32 cellular contexts compared by ENCODE assay signal in genomic region chr17:58917228-58917627, GRCh38.
"Had no signal": no experiment of that assay in that cellular context is flagged by ENCODE, and none has a peak within 500 bp of the region (broad histone marks: within the 10 kb centered on the region; RNA-seq: fewer than 3 reads in every experiment).

No MANE protein-coding gene starts in this region.

- H3K9me3 Mint-ChIP-seq: activated naive CD4-positive, alpha-beta T cell treated with anti-CD3 and anti-CD28 coated beads, Interleukin-2, amount 50 U/mL, for 24 hours had no signal

- H3K4me3 ChIP-seq: adrenal gland, body of pancreas had no signal

- ATAC-seq: activated CD4-positive, alpha-beta T cell treated with anti-CD3 and anti-CD28 coated beads for 36 hours; activated CD8-positive, alpha-beta memory T cell treated with anti-CD3 and anti-CD28 coated beads, Interleukin-2, amount 10 ng/mL, durations not matched to agents 7 days and 5 days; activated CD8-positive, alpha-beta T cell treated with anti-CD3 and anti-CD28 coated beads, Interleukin-2, amount 10 ng/mL, durations not matched to agents 7 days and 5 days; activated naive CD8-positive, alpha-beta T cell treated with anti-CD3 and anti-CD28 coated beads, Interleukin-2, amount 50 U/mL, for 24 hours; body of pancreas; esophagus mucosa; T-helper 17 cell had no signal

- H3K27ac Mint-ChIP-seq: activated CD4-positive, alpha-beta memory T cell treated with anti-CD3 and anti-CD28 coated beads for 36 hours; activated CD4-positive, alpha-beta T cell treated with anti-CD3 and anti-CD28 coated beads for 36 hours; activated CD4-positive, alpha-beta T cell treated with anti-CD3 and anti-CD28 coated beads, Interleukin-2, amount 10 ng/mL, durations not matched to agents 24 days and 14 days; activated CD8-positive, alpha-beta memory T cell treated with anti-CD3 and anti-CD28 coated beads, Interleukin-2, amount 10 ng/mL, durations not matched to agents 7 days and 5 days; activated CD8-positive, alpha-beta T cell treated with anti-CD3 and anti-CD28 coated beads, Interleukin-2, amount 10 ng/mL, durations not matched to agents 7 days and 5 days; activated naive CD4-positive, alpha-beta T cell treated with anti-CD3 and anti-CD28 coated beads for 36 hours; activated naive CD4-positive, alpha-beta T cell treated with anti-CD3 and anti-CD28 coated beads, Interleukin-2, amount 50 U/mL, for 24 hours; activated naive CD8-positive, alpha-beta T cell treated with anti-CD3 and anti-CD28 coated beads for 36 hours; activated naive CD8-positive, alpha-beta T cell treated with anti-CD3 and anti-CD28 coated beads, Interleukin-2, amount 50 U/mL, for 24 hours; activated T-helper 1 cell treated with anti-CD3 and anti-CD28 coated beads, Interleukin-12 subunit alpha, Interleukin-12 subunit beta, Interleukin-2, Interleukin-4 antibody, amounts not matched to agents 30 ng/mL and 10 ng/mL and 1 ng/mL, durations not matched to agents 14 hours and 24 hours and 36 hours; activated T-helper 2 cell treated with anti-CD3 and anti-CD28 coated beads, Interferon-gamma antibody, Interleukin-2, Interleukin-4, amounts not matched to agents 10 μg/mL and 5 μg/mL and 100 μg/mL, durations not matched to agents 14 hours and 24 hours and 36 hours; endodermal cell; T-helper 17 cell; T-helper 2 cell treated with Interferon-gamma antibody and Interleukin-4, amounts not matched to agents 5 μg/mL and 100 μg/mL, for 36 hours had no signal

- H3K27me3 ChIP-seq: adrenal gland, body of pancreas had no signal

- H3K36me3 ChIP-seq: adrenal gland, WERI-Rb-1 had no signal

- H3K4me1 ChIP-seq: adrenal gland, body of pancreas had no signal

- DNase-seq: activated CD4-positive, alpha-beta memory T cell treated with anti-CD3 and anti-CD28 coated beads for 36 hours; activated CD4-positive, alpha-beta T cell treated with anti-CD3 and anti-CD28 coated beads for 36 hours; activated CD4-positive, alpha-beta T cell treated with anti-CD3 and anti-CD28 coated beads, Interleukin-2, amount 10 ng/mL, durations not matched to agents 24 days and 14 days; activated CD4-positive, CD25-positive, alpha-beta regulatory T cell; activated CD4-positive, CD25-positive, alpha-beta regulatory T cell treated with anti-CD3 and anti-CD28 coated beads, Interleukin-2, amount 50 U/mL, for 72 hours; activated CD8-positive, alpha-beta memory T cell treated with anti-CD3 and anti-CD28 coated beads, Interleukin-2, amount 10 ng/mL, durations not matched to agents 7 days and 5 days; activated CD8-positive, alpha-beta memory T cell treated with anti-CD3 and anti-CD28 coated beads, Interleukin-2, amount 50 U/mL, for 4 hours; activated CD8-positive, alpha-beta T cell treated with anti-CD3 and anti-CD28 coated beads, Interleukin-2, amount 10 ng/mL, durations not matched to agents 7 days and 5 days; activated effector memory CD4-positive, alpha-beta T cell treated with anti-CD3 and anti-CD28 coated beads, Interleukin-2, amount 50 U/mL, for 16 hours; activated naive CD4-positive, alpha-beta T cell treated with anti-CD3 and anti-CD28 coated beads for 36 hours; activated naive CD8-positive, alpha-beta T cell treated with anti-CD3 and anti-CD28 coated beads for 36 hours; activated naive CD8-positive, alpha-beta T cell treated with anti-CD3 and anti-CD28 coated beads, Interleukin-2, amount 50 U/mL, for 24 hours; activated T-cell treated with anti-CD3 and anti-CD28 coated beads, Interleukin-2, amount 50 U/mL, for 1 hour; activated T-cell treated with anti-CD3 and anti-CD28 coated beads, Interleukin-2, amount 50 U/mL, for 48 hours; adrenal gland; amygdala; aorta; body of pancreas; caudate nucleus; cortex of kidney; effector memory CD4-positive, alpha-beta T cell; endodermal cell; foreskin fibroblast; head of caudate nucleus; T-helper 17 cell; T1000; WERI-Rb-1 had no signal

- H3K36me3 Mint-ChIP-seq: activated CD4-positive, alpha-beta memory T cell treated with anti-CD3 and anti-CD28 coated beads for 36 hours; activated CD8-positive, alpha-beta memory T cell treated with anti-CD3 and anti-CD28 coated beads, Interleukin-2, amount 10 ng/mL, durations not matched to agents 7 days and 5 days; activated naive CD4-positive, alpha-beta T cell treated with anti-CD3 and anti-CD28 coated beads, Interleukin-2, amount 50 U/mL, for 24 hours had no signal

- H3K4me3 Mint-ChIP-seq: activated CD4-positive, alpha-beta memory T cell treated with anti-CD3 and anti-CD28 coated beads for 36 hours; activated CD4-positive, alpha-beta T cell treated with anti-CD3 and anti-CD28 coated beads for 36 hours; activated CD4-positive, alpha-beta T cell treated with anti-CD3 and anti-CD28 coated beads, Interleukin-2, amount 10 ng/mL, durations not matched to agents 24 days and 14 days; activated CD8-positive, alpha-beta memory T cell treated with anti-CD3 and anti-CD28 coated beads, Interleukin-2, amount 10 ng/mL, durations not matched to agents 7 days and 5 days; activated CD8-positive, alpha-beta T cell treated with anti-CD3 and anti-CD28 coated beads, Interleukin-2, amount 10 ng/mL, durations not matched to agents 7 days and 5 days; activated naive CD4-positive, alpha-beta T cell treated with anti-CD3 and anti-CD28 coated beads for 36 hours; activated naive CD4-positive, alpha-beta T cell treated with anti-CD3 and anti-CD28 coated beads, Interleukin-2, amount 50 U/mL, for 24 hours; activated naive CD8-positive, alpha-beta T cell treated with anti-CD3 and anti-CD28 coated beads for 36 hours; activated naive CD8-positive, alpha-beta T cell treated with anti-CD3 and anti-CD28 coated beads, Interleukin-2, amount 50 U/mL, for 24 hours; activated T-helper 1 cell treated with anti-CD3 and anti-CD28 coated beads, Interleukin-12 subunit alpha, Interleukin-12 subunit beta, Interleukin-2, Interleukin-4 antibody, amounts not matched to agents 30 ng/mL and 10 ng/mL and 1 ng/mL, durations not matched to agents 14 hours and 24 hours and 36 hours; endodermal cell; T-helper 17 cell; T-helper 2 cell treated with Interferon-gamma antibody and Interleukin-4, amounts not matched to agents 5 μg/mL and 100 μg/mL, for 36 hours had no signal

- H3K27ac ChIP-seq: adrenal gland, body of pancreas, WERI-Rb-1 had no signal
